1 cellular context compared by ENCODE assay signal in the genomic region with DNA sequence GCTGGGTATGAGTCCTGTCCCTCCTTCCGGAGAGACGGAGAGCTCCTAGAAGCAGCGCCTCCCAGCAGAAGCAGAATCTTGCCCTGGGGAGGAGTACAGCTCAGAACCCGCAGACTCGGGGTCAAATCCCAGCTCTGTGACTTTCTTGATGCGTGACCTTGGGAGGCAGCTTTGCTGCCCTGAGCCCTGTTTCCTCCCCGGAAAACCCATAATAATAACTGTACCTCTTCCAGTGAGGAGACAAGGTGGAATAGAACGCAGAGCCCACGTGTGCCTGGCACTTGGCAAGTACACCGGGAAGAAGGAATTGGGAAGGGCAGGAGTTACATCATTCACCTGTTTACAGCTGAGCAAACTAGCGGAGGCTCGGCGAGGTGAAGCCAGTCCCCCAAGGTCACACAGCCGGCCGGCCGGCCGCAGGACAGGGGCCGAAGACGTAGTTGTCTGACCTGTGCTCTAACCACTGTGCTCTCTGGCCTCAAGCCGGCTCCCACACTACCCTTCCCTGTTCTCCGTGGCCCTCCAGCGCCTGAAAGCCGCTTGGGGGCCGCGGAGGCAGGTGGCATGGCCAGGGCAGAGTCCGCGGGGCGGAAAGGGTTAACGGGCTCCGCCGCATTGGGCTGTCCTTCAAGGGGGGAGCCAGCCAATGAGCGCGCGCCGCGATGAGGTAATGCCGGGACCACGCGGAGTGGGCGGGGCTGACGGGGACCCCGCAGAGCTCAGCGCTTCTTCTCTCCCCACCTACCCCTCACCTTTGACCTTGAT.
TF ChIP-seq lines count a peak whose summit lies in the region.

No MANE protein-coding gene starts in this region.

TF ChIP-seq in HepG2, 621 proteins besides CTCF, POLR2A, EP300 and RAD21 (continues in another document):
- TF ChIP-seq, protein P1, sequence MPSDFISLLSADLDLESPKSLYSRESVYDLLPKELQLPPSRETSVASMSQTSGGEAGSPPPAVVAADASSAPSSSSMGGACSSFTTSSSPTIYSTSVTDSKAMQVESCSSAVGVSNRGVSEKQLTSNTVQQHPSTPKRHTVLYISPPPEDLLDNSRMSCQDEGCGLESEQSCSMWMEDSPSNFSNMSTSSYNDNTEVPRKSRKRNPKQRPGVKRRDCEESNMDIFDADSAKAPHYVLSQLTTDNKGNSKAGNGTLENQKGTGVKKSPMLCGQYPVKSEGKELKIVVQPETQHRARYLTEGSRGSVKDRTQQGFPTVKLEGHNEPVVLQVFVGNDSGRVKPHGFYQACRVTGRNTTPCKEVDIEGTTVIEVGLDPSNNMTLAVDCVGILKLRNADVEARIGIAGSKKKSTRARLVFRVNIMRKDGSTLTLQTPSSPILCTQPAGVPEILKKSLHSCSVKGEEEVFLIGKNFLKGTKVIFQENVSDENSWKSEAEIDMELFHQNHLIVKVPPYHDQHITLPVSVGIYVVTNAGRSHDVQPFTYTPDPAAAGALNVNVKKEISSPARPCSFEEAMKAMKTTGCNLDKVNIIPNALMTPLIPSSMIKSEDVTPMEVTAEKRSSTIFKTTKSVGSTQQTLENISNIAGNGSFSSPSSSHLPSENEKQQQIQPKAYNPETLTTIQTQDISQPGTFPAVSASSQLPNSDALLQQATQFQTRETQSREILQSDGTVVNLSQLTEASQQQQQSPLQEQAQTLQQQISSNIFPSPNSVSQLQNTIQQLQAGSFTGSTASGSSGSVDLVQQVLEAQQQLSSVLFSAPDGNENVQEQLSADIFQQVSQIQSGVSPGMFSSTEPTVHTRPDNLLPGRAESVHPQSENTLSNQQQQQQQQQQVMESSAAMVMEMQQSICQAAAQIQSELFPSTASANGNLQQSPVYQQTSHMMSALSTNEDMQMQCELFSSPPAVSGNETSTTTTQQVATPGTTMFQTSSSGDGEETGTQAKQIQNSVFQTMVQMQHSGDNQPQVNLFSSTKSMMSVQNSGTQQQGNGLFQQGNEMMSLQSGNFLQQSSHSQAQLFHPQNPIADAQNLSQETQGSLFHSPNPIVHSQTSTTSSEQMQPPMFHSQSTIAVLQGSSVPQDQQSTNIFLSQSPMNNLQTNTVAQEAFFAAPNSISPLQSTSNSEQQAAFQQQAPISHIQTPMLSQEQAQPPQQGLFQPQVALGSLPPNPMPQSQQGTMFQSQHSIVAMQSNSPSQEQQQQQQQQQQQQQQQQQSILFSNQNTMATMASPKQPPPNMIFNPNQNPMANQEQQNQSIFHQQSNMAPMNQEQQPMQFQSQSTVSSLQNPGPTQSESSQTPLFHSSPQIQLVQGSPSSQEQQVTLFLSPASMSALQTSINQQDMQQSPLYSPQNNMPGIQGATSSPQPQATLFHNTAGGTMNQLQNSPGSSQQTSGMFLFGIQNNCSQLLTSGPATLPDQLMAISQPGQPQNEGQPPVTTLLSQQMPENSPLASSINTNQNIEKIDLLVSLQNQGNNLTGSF (CRISPR knock-in tag; IDR thresholded peaks at IDR 0.05): no peak
- TF ChIP-seq MLLT10 (CRISPR knock-in tag; IDR thresholded peaks at IDR 0.05): no peak
- no peak for TF ChIP-seq ZNF234 (CRISPR knock-in tag; conservative IDR thresholded peaks at IDR 0.05)
- no peak for TF ChIP-seq ZNF44 (CRISPR knock-in tag; IDR thresholded peaks at IDR 0.05)
- TF ChIP-seq PHB2 (IDR thresholded peaks at IDR 0.05; ENCODE audit: partially characterized antibody): no peak
- no peak for TF ChIP-seq ZNF569 (CRISPR knock-in tag; IDR thresholded peaks at IDR 0.05; ENCODE audit: borderline replicate concordance)
- TF ChIP-seq GABPB1 (CRISPR knock-in tag; IDR thresholded peaks at IDR 0.05): peak; percentile 75
- TF ChIP-seq ZBTB8A (CRISPR knock-in tag; IDR thresholded peaks at IDR 0.05; ENCODE audit: borderline replicate concordance, low read depth): no peak; the same call in 1 of the 2 replicates
- no peak for TF ChIP-seq ZNF782 (CRISPR knock-in tag; IDR thresholded peaks at IDR 0.05; ENCODE audit: borderline replicate concordance)
- TF ChIP-seq KMT2A (CRISPR knock-in tag; IDR thresholded peaks at IDR 0.05): peak; percentile 43; the same call in 1 of the 2 replicates
- no peak for TF ChIP-seq ZNF251 (CRISPR knock-in tag; IDR thresholded peaks at IDR 0.05)
- TF ChIP-seq, protein P2, sequence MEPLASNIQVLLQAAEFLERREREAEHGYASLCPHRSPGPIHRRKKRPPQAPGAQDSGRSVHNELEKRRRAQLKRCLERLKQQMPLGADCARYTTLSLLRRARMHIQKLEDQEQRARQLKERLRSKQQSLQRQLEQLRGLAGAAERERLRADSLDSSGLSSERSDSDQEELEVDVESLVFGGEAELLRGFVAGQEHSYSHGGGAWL (CRISPR knock-in tag; IDR thresholded peaks at IDR 0.05): peak; percentile 34; the same call in 1 of the 2 replicates
- no peak for TF ChIP-seq ZNF337 (CRISPR knock-in tag; IDR thresholded peaks at IDR 0.05; ENCODE audit: borderline replicate concordance, low read depth)
- TF ChIP-seq KDM2A (CRISPR knock-in tag; IDR thresholded peaks at IDR 0.05; ENCODE audit: borderline replicate concordance, low read depth): peak; percentile 93
- TF ChIP-seq, protein P3, sequence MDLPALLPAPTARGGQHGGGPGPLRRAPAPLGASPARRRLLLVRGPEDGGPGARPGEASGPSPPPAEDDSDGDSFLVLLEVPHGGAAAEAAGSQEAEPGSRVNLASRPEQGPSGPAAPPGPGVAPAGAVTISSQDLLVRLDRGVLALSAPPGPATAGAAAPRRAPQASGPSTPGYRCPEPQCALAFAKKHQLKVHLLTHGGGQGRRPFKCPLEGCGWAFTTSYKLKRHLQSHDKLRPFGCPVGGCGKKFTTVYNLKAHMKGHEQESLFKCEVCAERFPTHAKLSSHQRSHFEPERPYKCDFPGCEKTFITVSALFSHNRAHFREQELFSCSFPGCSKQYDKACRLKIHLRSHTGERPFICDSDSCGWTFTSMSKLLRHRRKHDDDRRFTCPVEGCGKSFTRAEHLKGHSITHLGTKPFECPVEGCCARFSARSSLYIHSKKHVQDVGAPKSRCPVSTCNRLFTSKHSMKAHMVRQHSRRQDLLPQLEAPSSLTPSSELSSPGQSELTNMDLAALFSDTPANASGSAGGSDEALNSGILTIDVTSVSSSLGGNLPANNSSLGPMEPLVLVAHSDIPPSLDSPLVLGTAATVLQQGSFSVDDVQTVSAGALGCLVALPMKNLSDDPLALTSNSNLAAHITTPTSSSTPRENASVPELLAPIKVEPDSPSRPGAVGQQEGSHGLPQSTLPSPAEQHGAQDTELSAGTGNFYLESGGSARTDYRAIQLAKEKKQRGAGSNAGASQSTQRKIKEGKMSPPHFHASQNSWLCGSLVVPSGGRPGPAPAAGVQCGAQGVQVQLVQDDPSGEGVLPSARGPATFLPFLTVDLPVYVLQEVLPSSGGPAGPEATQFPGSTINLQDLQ (CRISPR knock-in tag; IDR thresholded peaks at IDR 0.05): 0 out of 2 replicates have a peak, but pooled peaks have one; percentile 43
- peak; percentile 84 for TF ChIP-seq PHF5A (CRISPR knock-in tag; IDR thresholded peaks at IDR 0.05; ENCODE audit: low read depth, unreplicated experiment)
- no peak for TF ChIP-seq SRSF1 (optimal IDR thresholded peaks at IDR 0.05; ENCODE audit: low read depth, low read length)
- no peak for TF ChIP-seq RBM22 (optimal IDR thresholded peaks at IDR 0.05; ENCODE audit: low read length)
- TF ChIP-seq ZSCAN29 (CRISPR knock-in tag; conservative IDR thresholded peaks at IDR 0.05): no peak
- no peak for TF ChIP-seq XBP1 (CRISPR knock-in tag; IDR thresholded peaks at IDR 0.05)
- peak; percentile 44; the same call in 1 of the 2 replicates for TF ChIP-seq ARNT2 (CRISPR knock-in tag; IDR thresholded peaks at IDR 0.05; ENCODE audit: low read depth)
- no peak; the same call in 1 of the 2 replicates for TF ChIP-seq ETV5 (CRISPR knock-in tag; IDR thresholded peaks at IDR 0.05; ENCODE audit: borderline replicate concordance)
- TF ChIP-seq SAFB2 (CRISPR knock-in tag; IDR thresholded peaks at IDR 0.05; ENCODE audit: borderline replicate concordance, low read depth): no peak; the same call in 1 of the 2 replicates
- TF ChIP-seq, protein P4, sequence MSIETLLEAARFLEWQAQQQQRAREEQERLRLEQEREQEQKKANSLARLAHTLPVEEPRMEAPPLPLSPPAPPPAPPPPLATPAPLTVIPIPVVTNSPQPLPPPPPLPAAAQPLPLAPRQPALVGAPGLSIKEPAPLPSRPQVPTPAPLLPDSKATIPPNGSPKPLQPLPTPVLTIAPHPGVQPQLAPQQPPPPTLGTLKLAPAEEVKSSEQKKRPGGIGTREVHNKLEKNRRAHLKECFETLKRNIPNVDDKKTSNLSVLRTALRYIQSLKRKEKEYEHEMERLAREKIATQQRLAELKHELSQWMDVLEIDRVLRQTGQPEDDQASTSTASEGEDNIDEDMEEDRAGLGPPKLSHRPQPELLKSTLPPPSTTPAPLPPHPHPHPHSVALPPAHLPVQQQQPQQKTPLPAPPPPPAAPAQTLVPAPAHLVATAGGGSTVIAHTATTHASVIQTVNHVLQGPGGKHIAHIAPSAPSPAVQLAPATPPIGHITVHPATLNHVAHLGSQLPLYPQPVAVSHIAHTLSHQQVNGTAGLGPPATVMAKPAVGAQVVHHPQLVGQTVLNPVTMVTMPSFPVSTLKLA (IDR thresholded peaks at IDR 0.05): 0 out of 2 replicates have a peak, but pooled peaks have one; percentile 16
- no peak for TF ChIP-seq CENPT (CRISPR knock-in tag; IDR thresholded peaks at IDR 0.05; ENCODE audit: low read depth)
- TF ChIP-seq ZSCAN30 (CRISPR knock-in tag; IDR thresholded peaks at IDR 0.05): 0 out of 2 replicates have a peak, but pooled peaks have one; percentile 23
- TF ChIP-seq SMAD1 (CRISPR knock-in tag; IDR thresholded peaks at IDR 0.05; ENCODE audit: borderline replicate concordance, low read depth): 0 out of 2 replicates have a peak, but pooled peaks have one; percentile 5
- peak; percentile 77 for TF ChIP-seq KDM4B (CRISPR knock-in tag; IDR thresholded peaks at IDR 0.05)
- TF ChIP-seq, protein P5, sequence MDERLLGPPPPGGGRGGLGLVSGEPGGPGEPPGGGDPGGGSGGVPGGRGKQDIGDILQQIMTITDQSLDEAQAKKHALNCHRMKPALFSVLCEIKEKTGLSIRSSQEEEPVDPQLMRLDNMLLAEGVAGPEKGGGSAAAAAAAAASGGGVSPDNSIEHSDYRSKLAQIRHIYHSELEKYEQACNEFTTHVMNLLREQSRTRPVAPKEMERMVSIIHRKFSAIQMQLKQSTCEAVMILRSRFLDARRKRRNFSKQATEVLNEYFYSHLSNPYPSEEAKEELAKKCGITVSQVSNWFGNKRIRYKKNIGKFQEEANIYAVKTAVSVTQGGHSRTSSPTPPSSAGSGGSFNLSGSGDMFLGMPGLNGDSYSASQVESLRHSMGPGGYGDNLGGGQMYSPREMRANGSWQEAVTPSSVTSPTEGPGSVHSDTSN (CRISPR knock-in tag; IDR thresholded peaks at IDR 0.05): peak; percentile 82
- no peak for TF ChIP-seq ZNF619 (CRISPR knock-in tag; IDR thresholded peaks at IDR 0.05)
- no peak; the same call in none of the 2 replicates for TF ChIP-seq ZNF263 (CRISPR knock-in tag; IDR thresholded peaks at IDR 0.05)
- TF ChIP-seq ZNF563 (CRISPR knock-in tag; IDR thresholded peaks at IDR 0.05): 0 out of 2 replicates have a peak, but pooled peaks have one; percentile 31
- 0 out of 2 replicates have a peak, but pooled peaks have one; percentile 7 for TF ChIP-seq ZNF441 (CRISPR knock-in tag; IDR thresholded peaks at IDR 0.05; ENCODE audit: borderline replicate concordance)
- TF ChIP-seq CREM (IDR thresholded peaks at IDR 0.05): peak; percentile 50; the same call in 1 of the 2 replicates
- no peak for TF ChIP-seq CREM (CRISPR knock-in tag; IDR thresholded peaks at IDR 0.05)
- no peak for TF ChIP-seq ZNF136 (CRISPR knock-in tag; IDR thresholded peaks at IDR 0.05; ENCODE audit: low read depth)
- peak; percentile 73 for TF ChIP-seq SP4 (CRISPR knock-in tag; IDR thresholded peaks at IDR 0.05)
- TF ChIP-seq, protein P6, sequence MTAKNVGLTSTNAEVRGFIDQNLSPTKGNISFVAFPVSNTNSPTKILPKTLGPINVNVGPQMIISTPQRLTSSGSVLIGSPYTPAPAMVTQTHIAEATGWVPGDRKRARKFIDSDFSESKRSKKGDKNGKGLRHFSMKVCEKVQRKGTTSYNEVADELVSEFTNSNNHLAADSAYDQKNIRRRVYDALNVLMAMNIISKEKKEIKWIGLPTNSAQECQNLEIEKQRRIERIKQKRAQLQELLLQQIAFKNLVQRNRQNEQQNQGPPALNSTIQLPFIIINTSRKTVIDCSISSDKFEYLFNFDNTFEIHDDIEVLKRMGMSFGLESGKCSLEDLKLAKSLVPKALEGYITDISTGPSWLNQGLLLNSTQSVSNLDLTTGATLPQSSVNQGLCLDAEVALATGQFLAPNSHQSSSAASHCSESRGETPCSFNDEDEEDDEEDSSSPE (CRISPR knock-in tag; IDR thresholded peaks at IDR 0.05): peak; percentile 19; the same call in 1 of the 2 replicates
- TF ChIP-seq ZNF572 (CRISPR knock-in tag; IDR thresholded peaks at IDR 0.05): peak; percentile 11; the same call in 1 of the 2 replicates
- peak; percentile 85; the same call in 1 of the 2 replicates for TF ChIP-seq ZKSCAN8 (CRISPR knock-in tag; IDR thresholded peaks at IDR 0.05; ENCODE audit: borderline replicate concordance)
- TF ChIP-seq ZNF703 (CRISPR knock-in tag; IDR thresholded peaks at IDR 0.05; ENCODE audit: borderline replicate concordance): no peak; the same call in 1 of the 2 replicates
- 0 out of 2 replicates have a peak, but pooled peaks have one; percentile 65 for TF ChIP-seq ZNF850 (CRISPR knock-in tag; conservative IDR thresholded peaks at IDR 0.05)
- TF ChIP-seq ZNF878 (CRISPR knock-in tag; IDR thresholded peaks at IDR 0.05): no peak
- TF ChIP-seq, protein P7, sequence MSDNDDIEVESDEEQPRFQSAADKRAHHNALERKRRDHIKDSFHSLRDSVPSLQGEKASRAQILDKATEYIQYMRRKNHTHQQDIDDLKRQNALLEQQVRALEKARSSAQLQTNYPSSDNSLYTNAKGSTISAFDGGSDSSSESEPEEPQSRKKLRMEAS (IDR thresholded peaks at IDR 0.05): no peak
- TF ChIP-seq YY1 (IDR thresholded peaks at IDR 0.05; ENCODE audit: insufficient read depth, insufficient replicate concordance, low read depth, low read length): peak; percentile 19
- TF ChIP-seq TRIM24 (CRISPR knock-in tag; IDR thresholded peaks at IDR 0.05): no peak
